1 cellular context compared by ENCODE assay signal in genomic region chr17:55177159-55177913, GRCh38.
A peak's percentile ranks its signal among the peaks of the same experiment; 100 is the strongest.
TF ChIP-seq lines count a peak whose summit lies in the region.

No MANE protein-coding gene starts in this region.

TF ChIP-seq in HepG2, 621 proteins besides CTCF, POLR2A, EP300 and RAD21 (continued from another document):
- TF ChIP-seq SNAPC4 (CRISPR knock-in tag; IDR thresholded peaks at IDR 0.05): no peak
- TF ChIP-seq ZNF225 (CRISPR knock-in tag; IDR thresholded peaks at IDR 0.05): no peak
- no peak for TF ChIP-seq RFXANK (CRISPR knock-in tag; IDR thresholded peaks at IDR 0.05)
- TF ChIP-seq SMC3 (IDR thresholded peaks at IDR 0.05; ENCODE audit: low read length): peak; percentile 31; the same call in 1 of the 2 replicates
TF ChIP-seq in HepG2: peak in this region for 2.
